In genomic region chr3:25648107-25648535, GRCh38 we compare ENCODE assay signal across 8 cellular contexts. TPM values are rescaled to one million over a fixed set of nuclear protein-coding genes. Genes with fewer than 3 reads are reported as not detected.
DNase-seq lines count a peak whose midpoint lies in the region; ATAC-seq and TF ChIP-seq lines count a peak whose summit lies in the region.

No MANE protein-coding gene starts in this region.

- H3K27ac ChIP-seq in CD4-positive, alpha-beta T cell (ENCODE audit: low read depth, low read length), result no peak overlapping the region
- peak overlapping the region in 3 of 59 donors; percentile 4 to 39 (median 22) for H3K27ac ChIP-seq in dorsolateral prefrontal cortex

- CTCF ChIA-PET in CD4-positive, alpha-beta T cell (lab: Charles Lee), result interaction anchor here (0.6 to 2.8 kb wide), 31 partner anchors 8 to 1064 kb away, joined by 3 to 67 read pairs (median 4); partner anchors contain the start of gene OXSM

- H3K4me1 Mint-ChIP-seq in CD4-positive, alpha-beta T cell (ENCODE audit: low read depth), result peaks cover 56% of the 10 kb centered on the region

- intact Hi-C loops in CD4-positive, alpha-beta T cell (cut with DNase I, micrococcal nuclease), result loop anchor here (1.0 to 10.0 kb wide), 4 partner anchors 209 to 1487 kb away; no protein-coding TSS in a partner anchor
- intact Hi-C loops in dorsolateral prefrontal cortex (cut with DNase I), result loop anchor here (2.0 to 5.0 kb wide), 3 partner anchors 134 to 209 kb away; partner anchors contain the start of gene NGLY1 (in 1 of the 2)

- no peak overlapping the region for H3K4me3 Mint-ChIP-seq in CD4-positive, alpha-beta T cell

- POLR2A ChIA-PET in CD4-positive, alpha-beta T cell (lab: Charles Lee), result interaction anchor here (0.9 to 2.4 kb wide), 5 partner anchors 8 to 209 kb away, joined by 4 to 8 read pairs (median 5); partner anchors contain the start of gene NGLY1

- no peaks in the 10 kb centered on the region for H3K27me3 ChIP-seq in CD4-positive, alpha-beta T cell (ENCODE audit: control insufficient read depth, insufficient read depth, low read length)
- H3K27me3 ChIP-seq in dorsolateral prefrontal cortex, result no peaks in the 10 kb centered on the region

- no peaks in the 10 kb centered on the region for H3K27me3 Mint-ChIP-seq in CD4-positive, alpha-beta T cell

- H3K36me3 Mint-ChIP-seq in CD4-positive, alpha-beta T cell (ENCODE audit: low read depth), result peaks cover 58% of the 10 kb centered on the region

- H3K4me3 ChIP-seq in dorsolateral prefrontal cortex, result no peak overlapping the region

- DNase-seq in CD4-positive, alpha-beta T cell, result peak; percentile 51 to 83 (median 74)
- DNase-seq in NCI-H748 treated with DMSO at 0.1 percent for 48 hours (lab: John Stamatoyannopoulos, UW) (peak; percentile 47), dorsolateral prefrontal cortex (peak in 6 of 10 donors; percentile 37 to 82 (median 50)), lung microvascular endothelial cell (ENCODE audit: low read depth in 2 of 2) (peak; percentile 83 to 87)
- peak; percentile 81 for DNase-seq in activated CD4-positive, alpha-beta T cell treated with anti-CD3 and anti-CD28 coated beads, Interleukin-2, amount 50 U/mL, for 1 hour
- DNase-seq in stimulated activated CD8-positive, alpha-beta memory T cell treated with anti-CD3 and anti-CD28 coated beads, Interleukin-15, amount 100 ng/mL, for 48 hours (ENCODE audit: low read depth in 2 of 2), result peak; percentile 45 to 54

- TF ChIP-seq CTCF in CD4-positive, alpha-beta T cell (IDR thresholded peaks at IDR 0.05), result peak; percentile 96
- peak; percentile 61 to 98 (median 91) for TF ChIP-seq CTCF in dorsolateral prefrontal cortex (IDR thresholded peaks at IDR 0.05 in 54 of 56, conservative IDR thresholded peaks at IDR 0.05 in 2 of 56; ENCODE audit: low read depth in 1 of 56, partially characterized antibody in 56 of 56)

- H3K9me3 ChIP-seq in CD4-positive, alpha-beta T cell (ENCODE audit: control insufficient read depth, low read length), result peaks cover 11% of the 10 kb centered on the region

- H3K27ac Mint-ChIP-seq in CD4-positive, alpha-beta T cell, result peak overlapping the region; percentile 9

- peaks cover 14% of the 10 kb centered on the region for H3K9me3 Mint-ChIP-seq in CD4-positive, alpha-beta T cell

- ATAC-seq in CD4-positive, alpha-beta T cell (ENCODE audit: poor library complexity), result peak; percentile 93
- ATAC-seq in GM19452 (IDR thresholded peaks at IDR 0.05; ENCODE audit: unreplicated experiment) (peak; percentile 90), HG03520 (IDR thresholded peaks at IDR 0.05; ENCODE audit: unreplicated experiment) (peak; percentile 98)

RNA-seq across cellular contexts. Expression of gene TOP2B, which starts 16.6 kb away (rescaled TPM):
- 10 to 100 TPM; 79.7 to 80.4 TPM for total RNA-seq in CD4-positive, alpha-beta T cell
- 100 to 1,000 TPM in 113 of 120 experiments, 10 to 100 TPM in 7; 80.7 to 162 (median 127) TPM for total RNA-seq in dorsolateral prefrontal cortex
- total RNA-seq in lung microvascular endothelial cell, result 52.2 and 63.4 TPM in 2 replicates
